ENCODE assay signal across 21 cellular contexts in genomic region chr12:39275846-39276245, GRCh38.
DNase-seq lines count a peak whose midpoint lies in the region; ATAC-seq and TF ChIP-seq lines count a peak whose summit lies in the region.
"Had no signal": no experiment of that assay in that cellular context is flagged by ENCODE, and none has a peak within 500 bp of the region (broad histone marks: within the 10 kb centered on the region; RNA-seq: fewer than 3 reads in every experiment).

No MANE protein-coding gene starts in this region.

- no peak overlapping the region for H2BK120ac ChIP-seq in trophoblast cell (ENCODE audit: insufficient read depth, low read length, poor library complexity)

- H3K14ac ChIP-seq in trophoblast cell (ENCODE audit: low read length), result no peak overlapping the region

- POLR2A ChIA-PET in activated CD4-positive, alpha-beta T cell treated with anti-CD3 and anti-CD28 coated beads for 36 hours (lab: Charles Lee), result no interaction called here

- no peaks in the 10 kb centered on the region for H3K36me3 Mint-ChIP-seq in activated CD4-positive, alpha-beta T cell treated with anti-CD3 and anti-CD28 coated beads for 36 hours (ENCODE audit: low read depth)
- H3K36me3 Mint-ChIP-seq: CD14-positive monocyte had no signal

- no peak overlapping the region for H2BK12ac ChIP-seq in trophoblast cell (ENCODE audit: low read length)

- H3K79me1 ChIP-seq in trophoblast cell (ENCODE audit: low read length), result no peaks in the 10 kb centered on the region

- peak; percentile 13 for DNase-seq in RPMI7951 (ENCODE audit: low read depth)
- peak; percentile 7 for DNase-seq in epithelial cell of esophagus (ENCODE audit: low read depth)
- peak; percentile 25 to 66 for DNase-seq in trophoblast cell
- no peak for DNase-seq in activated CD4-positive, alpha-beta T cell treated with anti-CD3 and anti-CD28 coated beads for 36 hours
- no peak for DNase-seq in DMS 273 (lab: John Stamatoyannopoulos, UW; ENCODE audit: unreplicated experiment)
- DNase-seq: 8988T; ACHN; AML-193; BE2C; CD4-positive, alpha-beta T cell; CD8-positive, alpha-beta memory T cell; DMS53; DMS79 treated with DMSO at 0.1 percent for 48 hours; GF-D8; GM23248; H7; HCEC 1CT had no signal

- WGBS in trophoblast cell (ENCODE audit: extremely low coverage, insufficient coverage, insufficient read length), result no CpG with 5 or more reads among the region's 3 CpGs

- peaks cover 5% of the 10 kb centered on the region for H3K4me1 Mint-ChIP-seq in activated CD4-positive, alpha-beta T cell treated with anti-CD3 and anti-CD28 coated beads for 36 hours
- H3K4me1 Mint-ChIP-seq: CD14-positive monocyte had no signal

- H3K18ac ChIP-seq in trophoblast cell (ENCODE audit: low read length), result no peak overlapping the region

- H3K79me2 ChIP-seq in trophoblast cell (ENCODE audit: control insufficient read depth, insufficient read depth, low read length, poor library complexity), result no peaks in the 10 kb centered on the region

- H3K27me3 Mint-ChIP-seq in activated CD4-positive, alpha-beta T cell treated with anti-CD3 and anti-CD28 coated beads for 36 hours, result peaks cover 18% of the 10 kb centered on the region

- H3K4me1 ChIP-seq in trophoblast cell (ENCODE audit: control insufficient read depth in 1 of 2, insufficient read depth in 2 of 2, low read length in 2 of 2), result no peaks in the 10 kb centered on the region
- H3K4me1 ChIP-seq: A549 had no signal

- H3K9me3 Mint-ChIP-seq in activated CD4-positive, alpha-beta T cell treated with anti-CD3 and anti-CD28 coated beads for 36 hours (ENCODE audit: low read depth), result no peaks in the 10 kb centered on the region
- H3K9me3 Mint-ChIP-seq: CD4-positive, alpha-beta T cell; CD8-positive, alpha-beta memory T cell had no signal

- no peak overlapping the region for H3K9ac ChIP-seq in trophoblast cell (ENCODE audit: low read length)
- H3K9ac ChIP-seq: BLaER1 treated with 17β-estradiol and CSF1 and Interleukin-3, amounts not matched to agents 10 nM and 100 nM; GM23248 had no signal

- H4K8ac ChIP-seq in trophoblast cell (ENCODE audit: low read depth, low read length), result no peak overlapping the region

- no peak overlapping the region for H4K91ac ChIP-seq in trophoblast cell (ENCODE audit: low read depth, low read length)

- no peak overlapping the region for H3K23ac ChIP-seq in trophoblast cell (ENCODE audit: low read length)

- CTCF ChIA-PET in activated CD4-positive, alpha-beta T cell treated with anti-CD3 and anti-CD28 coated beads for 36 hours (lab: Charles Lee), result interaction anchor here (0.8 to 1.0 kb wide), 2 partner anchors 36 to 715 kb away, joined by 3 read pairs; no protein-coding TSS in a partner anchor

- no peak for TF ChIP-seq CTCF in epithelial cell of esophagus (IDR thresholded peaks at IDR 0.05; ENCODE audit: insufficient read depth, low read depth, low read length, missing control alignments)

- intact Hi-C loops in activated CD4-positive, alpha-beta T cell treated with anti-CD3 and anti-CD28 coated beads for 36 hours (cut with DNase I, micrococcal nuclease), result loop anchor here in 1 of 2 experiments (10.0 kb wide), 1 partner anchor 371 kb away; the partner anchor contains the start of gene CPNE8

- no peak overlapping the region for H3K4me3 ChIP-seq in epithelial cell of esophagus (ENCODE audit: low read length)
- no peak overlapping the region for H3K4me3 ChIP-seq in trophoblast cell (ENCODE audit: low read depth, low read length)
- H3K4me3 ChIP-seq: A549; BLaER1 treated with 17β-estradiol and CSF1 and Interleukin-3, amounts not matched to agents 10 nM and 100 nM; GM23248 had no signal

- no peak overlapping the region for H2AK5ac ChIP-seq in trophoblast cell (ENCODE audit: low read length)

- H3K27ac Mint-ChIP-seq in activated CD4-positive, alpha-beta T cell treated with anti-CD3 and anti-CD28 coated beads for 36 hours, result no peak overlapping the region
- H3K27ac Mint-ChIP-seq: CD14-positive monocyte; CD4-positive, alpha-beta T cell; CD8-positive, alpha-beta memory T cell had no signal

- no peak overlapping the region for H3K27ac ChIP-seq in trophoblast cell (ENCODE audit: low read depth, low read length)
- H3K27ac ChIP-seq: A549; BLaER1 treated with 17β-estradiol and CSF1 and Interleukin-3, amounts not matched to agents 10 nM and 100 nM; GM23248 had no signal

- no peaks in the 10 kb centered on the region for H3K9me3 ChIP-seq in trophoblast cell (ENCODE audit: insufficient read depth, low read depth, low read length)
- H3K9me3 ChIP-seq: A549; BE2C; BLaER1 treated with 17β-estradiol and CSF1 and Interleukin-3, amounts not matched to agents 10 nM and 100 nM had no signal

- H3K27me3 ChIP-seq in trophoblast cell (ENCODE audit: insufficient read depth, low read length), result no peaks in the 10 kb centered on the region
- H3K27me3 ChIP-seq: BE2C; BLaER1 treated with 17β-estradiol and CSF1 and Interleukin-3, amounts not matched to agents 10 nM and 100 nM had no signal

- no peak overlapping the region for H4K12ac ChIP-seq in trophoblast cell (ENCODE audit: low read depth, low read length)

- ATAC-seq in activated CD4-positive, alpha-beta T cell treated with anti-CD3 and anti-CD28 coated beads for 36 hours, result no peak
- ATAC-seq in GM21528 (IDR thresholded peaks at IDR 0.05; ENCODE audit: low FRiP score, unreplicated experiment), result no peak
- ATAC-seq: A549 had no signal

- no peak overlapping the region for H3K4me2 ChIP-seq in trophoblast cell (ENCODE audit: low read length)
- H3K4me2 ChIP-seq: A549; BLaER1 treated with 17β-estradiol and CSF1 and Interleukin-3, amounts not matched to agents 10 nM and 100 nM had no signal

- H2BK5ac ChIP-seq in trophoblast cell (ENCODE audit: low read depth, low read length, poor library complexity), result no peak overlapping the region

- no peak overlapping the region for H2AFZ ChIP-seq in trophoblast cell (ENCODE audit: insufficient read depth, low read length, poor library complexity)
- H2AFZ ChIP-seq: GM23248 had no signal

- H3K4ac ChIP-seq in trophoblast cell (ENCODE audit: low read depth, low read length), result no peak overlapping the region

- no peak overlapping the region for H3K4me3 Mint-ChIP-seq in activated CD4-positive, alpha-beta T cell treated with anti-CD3 and anti-CD28 coated beads for 36 hours
- H3K4me3 Mint-ChIP-seq: CD14-positive monocyte; CD4-positive, alpha-beta T cell; CD8-positive, alpha-beta memory T cell had no signal

- no peaks in the 10 kb centered on the region for H3K36me3 ChIP-seq in trophoblast cell (ENCODE audit: control insufficient read depth in 1 of 2, insufficient read depth in 2 of 2, low read length in 2 of 2)
- H3K36me3 ChIP-seq: BE2C; BLaER1 treated with 17β-estradiol and CSF1 and Interleukin-3, amounts not matched to agents 10 nM and 100 nM had no signal

Comparison
In these comparisons a context has a peak if more than half of its experiments do, and no peak if none do; other contexts are left out.
1. DNase-seq: peak in RPMI7951 (single experiment), epithelial cell of esophagus (single experiment) and trophoblast cell (2 of 2); none in activated CD4-positive, alpha-beta T cell treated with anti-CD3 and anti-CD28 coated beads for 36 hours (single experiment) and DMS 273 (single experiment).